In genomic region chr7:20785211-20786048, GRCh38 we compare ENCODE assay signal across 8 cellular contexts. TPM values are rescaled to one million over a fixed set of nuclear protein-coding genes. Genes with fewer than 3 reads are reported as not detected.
DNase-seq lines count a peak whose midpoint lies in the region; ATAC-seq, FAIRE-seq and TF ChIP-seq lines count a peak whose summit lies in the region.

No MANE protein-coding gene starts in this region.

- peaks cover 11% of the 10 kb centered on the region for H3K27me3 ChIP-seq in iPS DF 6.9 (ENCODE audit: control insufficient read depth, insufficient read depth, low read length)
- H3K27me3 ChIP-seq in subcutaneous abdominal adipose tissue (ENCODE audit: control insufficient read depth in 5 of 5, insufficient read depth in 4 of 5, low read length in 5 of 5), result peaks cover 37 to 86% (median 81%) of the 10 kb centered on the region in 5 donors

- TF ChIP-seq CTCF in A549 (IDR thresholded peaks at IDR 0.05) (no peak), WI38 (IDR thresholded peaks at IDR 0.05; ENCODE audit: low read depth, low read length) (no peak)

- DNase-seq in A549 (ENCODE audit: low read depth in 1 of 2, low spot score in 1 of 2) (no peak), iPS DF 6.9 (ENCODE audit: low read depth, low spot score) (no peak)
- DNase-seq in activated CD4-positive, alpha-beta T cell treated with anti-CD3 and anti-CD28 coated beads for 1 hour, result no peak

- POLR2A ChIA-PET in A549 (lab: Yijun Ruan, JAX), result no interaction called here

- H3K9ac ChIP-seq in subcutaneous abdominal adipose tissue (ENCODE audit: low read length in 5 of 5), result no peak overlapping the region

- no peak for FAIRE-seq in A549 (lab: Jason Lieb, UNC)

- H3K4me3 ChIP-seq in A549 (peak overlapping the region; percentile 43), WI38 (ENCODE audit: low read depth, low read length) (peak overlapping the region; percentile 54), iPS DF 6.9 (ENCODE audit: low read length) (peak overlapping the region; percentile 74; the same call in 1 of the 2 replicates), subcutaneous abdominal adipose tissue (ENCODE audit: low read depth in 1 of 5, low read length in 5 of 5) (peak overlapping the region in 4 of 5 donors; percentile 4 to 56 (median 34))

- CTCF ChIA-PET in A549 (lab: Yijun Ruan, JAX), result interaction anchor here (1.1 to 1.9 kb wide), 3 partner anchors 9 to 469 kb away, joined by 4 to 9 read pairs (median 8); no protein-coding TSS in a partner anchor

- H3K4me2 ChIP-seq in A549, result peak overlapping the region; percentile 87

- no peaks in the 10 kb centered on the region for H3K36me3 ChIP-seq in iPS DF 6.9 (ENCODE audit: control insufficient read depth, insufficient read depth, low read length)
- H3K36me3 ChIP-seq in subcutaneous abdominal adipose tissue (ENCODE audit: control insufficient read depth in 5 of 5, insufficient read depth in 5 of 5, low read length in 5 of 5), result no peaks in the 10 kb centered on the region

- H3K27ac ChIP-seq in A549 (0 out of 6 replicates have a peak overlapping the region, but pooled peaks of 1 of the 2 experiments have one; percentile 15), iPS DF 6.9 (ENCODE audit: low read length) (no peak overlapping the region), subcutaneous abdominal adipose tissue (ENCODE audit: low read depth, low read length) (no peak overlapping the region)

- TF ChIP-seq POLR2A in A549 (IDR thresholded peaks at IDR 0.05; ENCODE audit: low read length), result no peak

- no peak for TF ChIP-seq EP300 in A549 (IDR thresholded peaks at IDR 0.05)

- H3K4me1 ChIP-seq in A549, result peaks cover 19% of the 10 kb centered on the region; the same call in 2 of the 3 replicates
- H3K4me1 ChIP-seq in iPS DF 6.9 (ENCODE audit: control insufficient read depth, insufficient read depth, low read length), result no peaks in the 10 kb centered on the region
- peaks cover 0 to 35% (median 32%) of the 10 kb centered on the region in 5 donors for H3K4me1 ChIP-seq in subcutaneous abdominal adipose tissue (ENCODE audit: control insufficient read depth in 5 of 5, insufficient read depth in 5 of 5, low read length in 5 of 5)

- 3% methylated on average over 41 of the region's 83 CpGs for WGBS in A549 (ENCODE audit: missing lambda C conversion rate)
- no CpG with 5 or more reads among the region's 83 CpGs for WGBS in iPS DF 6.9 (ENCODE audit: insufficient coverage, insufficient read length)

- no peak for TF ChIP-seq RAD21 in A549 (conservative IDR thresholded peaks at IDR 0.05 in 1 of 2, IDR thresholded peaks at IDR 0.05 in 1 of 2)

- ATAC-seq in A549, result peak; percentile 58 to 64; a peak in 5 of 6 replicates
- peak; percentile 16 for ATAC-seq in GM19463 (IDR thresholded peaks at IDR 0.05; ENCODE audit: unreplicated experiment)
- ATAC-seq in GM21825 (IDR thresholded peaks at IDR 0.05; ENCODE audit: unreplicated experiment), result no peak
- no peak for ATAC-seq in GM21423 (IDR thresholded peaks at IDR 0.05; ENCODE audit: unreplicated experiment)

- no peaks in the 10 kb centered on the region for H3K9me3 ChIP-seq in A549
- H3K9me3 ChIP-seq in iPS DF 6.9 (ENCODE audit: control insufficient read depth, insufficient read depth, low read length), result no peaks in the 10 kb centered on the region
- H3K9me3 ChIP-seq in subcutaneous abdominal adipose tissue (ENCODE audit: control insufficient read depth in 5 of 5, low read length in 5 of 5), result peaks cover 0 to 2% (median 0%) of the 10 kb centered on the region in 5 donors

TF ChIP-seq in A549, 52 proteins besides CTCF, POLR2A, EP300 and RAD21:
- TF ChIP-seq RNF2 (IDR thresholded peaks at IDR 0.05; ENCODE audit: borderline replicate concordance, low read depth) (0 out of 2 replicates have a peak, but pooled peaks have one; percentile 33), RFX5 (IDR thresholded peaks at IDR 0.05) (no peak)

RNA-seq across cellular contexts. Expression of gene SP8, which starts 1.3 kb away (rescaled TPM):
- polyA plus RNA-seq in A549 (2011; rRNA removed) (not detected in 2 replicates), A549 (2017; fragmentation: RNase III; extraction: RNeasy Plus Mini Kit Qiagen cat#74134 plus additional on column Dnase treatment) (not detected in 3 replicates)
- not detected in 2 replicates for polyA plus RNA-seq in A549 (2012; cell fraction: cytosol; rRNA removed)
- not detected in 2 replicates for polyA plus RNA-seq in A549 (2012; cell fraction: nucleus; rRNA removed)
- not detected in 2 replicates for polyA minus RNA-seq in A549 (2011; rRNA and poly(A)+ RNA removed)

Comparison
In these comparisons a context has a peak if more than half of its experiments do, and no peak if none do; other contexts are left out.
1. ATAC-seq: peak in A549 (2 of 2) and GM19463 (single experiment); none in GM21825 (single experiment) and GM21423 (single experiment).
2. Peak in every context shown above with its lines, with median percentiles within 50 percentile points of each other: H3K4me3 ChIP-seq.